In genomic region chr16:234468-235305, GRCh38 we compare ENCODE assay signal across 1 cellular context.
TF ChIP-seq lines count a peak whose summit lies in the region.

Gene FAM234A, plus strand, starts transcription at chr16:234821. Its CDS starts 19,593 bp downstream, at chr16:254414.

TF ChIP-seq in HepG2, 621 proteins besides CTCF, POLR2A, EP300 and RAD21 (continued from another document and continues in another):
- TF ChIP-seq PITX1 (CRISPR knock-in tag; IDR thresholded peaks at IDR 0.05) (no peak), BCL3 (CRISPR knock-in tag; IDR thresholded peaks at IDR 0.05) (no peak; the same call in 1 of the 2 replicates), ZNF350 (CRISPR knock-in tag; IDR thresholded peaks at IDR 0.05; ENCODE audit: borderline replicate concordance, low read depth) (peak; percentile 64), ZSCAN20 (CRISPR knock-in tag; IDR thresholded peaks at IDR 0.05; ENCODE audit: borderline replicate concordance) (0 out of 2 replicates have a peak, but pooled peaks have one; percentile 71), POGK (CRISPR knock-in tag; conservative IDR thresholded peaks at IDR 0.05) (no peak; the same call in 1 of the 2 replicates), ATF2 (CRISPR knock-in tag; IDR thresholded peaks at IDR 0.05) (no peak), ZFP90 (CRISPR knock-in tag; IDR thresholded peaks at IDR 0.05; ENCODE audit: borderline replicate concordance) (no peak; the same call in 1 of the 2 replicates), CSRNP1 (CRISPR knock-in tag; IDR thresholded peaks at IDR 0.05) (no peak), ZNF746 (CRISPR knock-in tag; IDR thresholded peaks at IDR 0.05) (peak; percentile 98), SRSF4 (IDR thresholded peaks at IDR 0.05; ENCODE audit: low read depth, low read length, poor library complexity, severe bottlenecking) (no peak), TERF1 (CRISPR knock-in tag; IDR thresholded peaks at IDR 0.05) (no peak), ZNF879 (CRISPR knock-in tag; IDR thresholded peaks at IDR 0.05) (no peak), ZNF580 (CRISPR knock-in tag; IDR thresholded peaks at IDR 0.05; ENCODE audit: borderline replicate concordance, low read depth) (no peak; the same call in 1 of the 2 replicates), AHDC1 (CRISPR knock-in tag; IDR thresholded peaks at IDR 0.05; ENCODE audit: borderline replicate concordance) (no peak), ZBTB34 (CRISPR knock-in tag; IDR thresholded peaks at IDR 0.05) (no peak), ZSCAN31 (CRISPR knock-in tag; IDR thresholded peaks at IDR 0.05; ENCODE audit: low read depth) (peak; percentile 28; the same call in 1 of the 2 replicates), ZNF143 (CRISPR knock-in tag; IDR thresholded peaks at IDR 0.05) (peak; percentile 38; the same call in 1 of the 2 replicates), ZNF274 (CRISPR knock-in tag; IDR thresholded peaks at IDR 0.05) (no peak), NCOR1 (IDR thresholded peaks at IDR 0.05; ENCODE audit: borderline replicate concordance, low read length) (no peak), ZFAT (CRISPR knock-in tag; conservative IDR thresholded peaks at IDR 0.05) (no peak), XBP1 (CRISPR knock-in tag; IDR thresholded peaks at IDR 0.05) (no peak), RBM39 (IDR thresholded peaks at IDR 0.05; ENCODE audit: low read depth, low read length, poor library complexity, severe bottlenecking) (no peak), IRX3 (CRISPR knock-in tag; IDR thresholded peaks at IDR 0.05; ENCODE audit: borderline replicate concordance, low read depth) (no peak), ZNF660 (CRISPR knock-in tag; IDR thresholded peaks at IDR 0.05; ENCODE audit: borderline replicate concordance, low read depth) (no peak), ZFP1 (CRISPR knock-in tag; IDR thresholded peaks at IDR 0.05) (no peak), ZNF557 (CRISPR knock-in tag; IDR thresholded peaks at IDR 0.05) (no peak), WIZ (CRISPR knock-in tag; IDR thresholded peaks at IDR 0.05) (no peak), DMTF1 (CRISPR knock-in tag; IDR thresholded peaks at IDR 0.05) (no peak), ETV6 (CRISPR knock-in tag; conservative IDR thresholded peaks at IDR 0.05) (no peak), FIP1L1 (IDR thresholded peaks at IDR 0.05; ENCODE audit: borderline replicate concordance, insufficient read depth, low read depth, low read length) (no peak), ZEB1 (IDR thresholded peaks at IDR 0.05; ENCODE audit: insufficient replicate concordance, low read depth) (no peak), PRDM10 (CRISPR knock-in tag; IDR thresholded peaks at IDR 0.05; ENCODE audit: low read depth) (no peak), ZKSCAN1 (IDR thresholded peaks at IDR 0.05; ENCODE audit: low read length) (no peak), ZNF749 (CRISPR knock-in tag; IDR thresholded peaks at IDR 0.05; ENCODE audit: borderline replicate concordance) (peak; percentile 18; the same call in 1 of the 2 replicates), SAP130 (CRISPR knock-in tag; IDR thresholded peaks at IDR 0.05; ENCODE audit: low read depth) (peak; percentile 90), BRCA1 (CRISPR knock-in tag; IDR thresholded peaks at IDR 0.05) (no peak), ZNF331 (CRISPR knock-in tag; IDR thresholded peaks at IDR 0.05) (no peak), ZNF747 (CRISPR knock-in tag; IDR thresholded peaks at IDR 0.05; ENCODE audit: borderline replicate concordance) (no peak), DNMT1 (CRISPR knock-in tag; IDR thresholded peaks at IDR 0.05) (peak; percentile 87; the same call in 1 of the 2 replicates), ZNF510 (CRISPR knock-in tag; IDR thresholded peaks at IDR 0.05; ENCODE audit: low read depth) (no peak)
